21 cellular contexts compared by ENCODE assay signal in genomic region chr6:156969233-156969632, GRCh38.
"Had no signal": no experiment of that assay in that cellular context is flagged by ENCODE, and none has a peak within 500 bp of the region (broad histone marks: within the 10 kb centered on the region; RNA-seq: fewer than 3 reads in every experiment).

No MANE protein-coding gene starts in this region.

- H3K4me3 ChIP-seq: colonic mucosa, lower lobe of right lung, tibial artery had no signal

- H3K4me1 ChIP-seq: colonic mucosa, foreskin keratinocyte had no signal

- H3K36me3 ChIP-seq: colonic mucosa, lower lobe of right lung, tibial artery had no signal

- H3K27ac ChIP-seq: colonic mucosa, foreskin keratinocyte, lower lobe of right lung, tibial artery had no signal

- DNase-seq: activated CD4-positive, alpha-beta memory T cell treated with anti-CD3 and anti-CD28 coated beads, Interleukin-2, amount 10 ng/mL, durations not matched to agents 7 days and 5 days; activated CD4-positive, alpha-beta T cell treated with anti-CD3 and anti-CD28 coated beads for 48 hours; activated CD4-positive, CD25-positive, alpha-beta regulatory T cell; activated naive CD4-positive, alpha-beta T cell treated with Interleukin-2 at 50 U/mL for 16 hours; activated T-cell treated with anti-CD3 and anti-CD28 coated beads, Interleukin-2, amount 50 U/mL, for 1 hour; central memory CD4-positive, alpha-beta T cell; colonic mucosa; endodermal cell; foreskin keratinocyte; glutamatergic neuron; hippocampal formation; left cardiac atrium; lower lobe of right lung; nucleus accumbens; retina; stimulated activated CD4-positive, alpha-beta T cell treated with anti-CD3 and anti-CD28 coated beads, Interleukin-2, amount 100 ng/mL, for 24 hours; stimulated activated naive CD8-positive, alpha-beta T cell treated with anti-CD3 and anti-CD28 coated beads, Interleukin-15, Interleukin-2, amounts not matched to agents 100 U/mL and 50 U/mL, for 24 hours; substantia nigra; tibial artery had no signal

- FAIRE-seq: islet of Langerhans had no signal

- H3K9me3 ChIP-seq: colonic mucosa, lower lobe of right lung, tibial artery had no signal

- ATAC-seq: activated T-helper 17 cell treated with anti-CD3 and anti-CD28 coated beads, Interleukin-2, amount 50 U/mL, for 72 hours; foreskin keratinocyte; left cardiac atrium; lower lobe of right lung; stimulated activated naive CD8-positive, alpha-beta T cell treated with anti-CD3 and anti-CD28 coated beads, Interleukin-15, Interleukin-2, amounts not matched to agents 100 U/mL and 50 U/mL, for 24 hours had no signal

- H3K27me3 ChIP-seq: colonic mucosa, foreskin keratinocyte, tibial artery had no signal
